25 cellular contexts compared by ENCODE assay signal in the genomic region with DNA sequence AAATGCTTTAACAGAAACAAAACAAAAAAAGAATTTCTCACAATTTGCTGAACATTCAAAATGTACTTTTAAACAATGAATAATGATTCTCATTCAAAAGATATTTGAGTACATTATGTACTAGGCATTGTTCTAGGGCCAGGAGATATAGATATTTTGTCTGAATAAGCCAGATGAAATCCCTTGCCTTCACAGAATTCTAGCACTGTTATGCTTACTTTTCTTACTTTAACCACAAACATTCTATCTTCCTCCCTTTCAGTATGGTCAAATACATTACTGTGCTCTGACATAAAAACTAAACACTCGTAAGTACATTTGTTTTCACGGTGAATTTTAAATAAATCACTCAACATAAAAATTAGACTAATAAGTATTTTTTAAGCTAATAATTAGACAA.
DNase-seq lines count a peak whose midpoint lies in the region; ATAC-seq and TF ChIP-seq lines count a peak whose summit lies in the region.
"Had no signal": no experiment of that assay in that cellular context is flagged by ENCODE, and none has a peak within 500 bp of the region (broad histone marks: within the 10 kb centered on the region; RNA-seq: fewer than 3 reads in every experiment).

No MANE protein-coding gene starts in this region.

- POLR2A ChIA-PET in CD4-positive, alpha-beta memory T cell (lab: Charles Lee; ENCODE audit: partially characterized antibody), result no interaction called here

- intact Hi-C loops in CD4-positive, alpha-beta memory T cell (cut with micrococcal nuclease), result no loop called here
- intact Hi-C loops in ovary (cut with DNase I), result no loop called here
- intact Hi-C loops in Right ventricle myocardium superior (cut with DNase I), result no loop called here

- H3K4me1 Mint-ChIP-seq in CD4-positive, alpha-beta memory T cell, result peaks cover 21 to 33% (median 29%) of the 10 kb centered on the region in 4 donors

- no peak overlapping the region for H3K27ac ChIP-seq in CD4-positive, alpha-beta memory T cell (ENCODE audit: low read depth, low read length)
- no peak overlapping the region for H3K27ac ChIP-seq in ovary
- H3K27ac ChIP-seq: C4-2B, neutrophil, thyroid gland had no signal

- H3K27me3 ChIP-seq in CD4-positive, alpha-beta memory T cell (ENCODE audit: insufficient read depth, low read length), result no peaks in the 10 kb centered on the region
- H3K27me3 ChIP-seq in ovary, result no peaks in the 10 kb centered on the region
- H3K27me3 ChIP-seq: neutrophil, spleen, thyroid gland had no signal

- no peak for TF ChIP-seq EP300 in ovary (IDR thresholded peaks at IDR 0.05)

- H3K36me3 Mint-ChIP-seq in CD4-positive, alpha-beta memory T cell, result peaks cover 33 to 44% of the 10 kb centered on the region in 2 donors

- H3K27ac Mint-ChIP-seq in CD4-positive, alpha-beta memory T cell, result peak overlapping the region in 4 of 7 donors; percentile 62 to 75 (median 70)
- H3K27ac Mint-ChIP-seq: activated naive CD4-positive, alpha-beta T cell treated with anti-CD3 and anti-CD28 coated beads for 36 hours; activated T-cell treated with anti-CD3 and anti-CD28 coated beads, Interleukin-2, amount 50 U/mL, for 72 hours; stimulated activated memory B cell treated with anti-CD40 and anti-IgM and Interleukin-4, amounts not matched to agents 10 μg/mL and 1 μg/mL and 100 μg/mL, for 72 hours had no signal

- H3K4me1 ChIP-seq in CD4-positive, alpha-beta memory T cell (ENCODE audit: insufficient read depth, low read length), result peaks cover 24% of the 10 kb centered on the region
- H3K4me1 ChIP-seq in ovary (ENCODE audit: insufficient read depth), result no peaks in the 10 kb centered on the region

- no peak overlapping the region for H3K4me3 ChIP-seq in CD4-positive, alpha-beta memory T cell (ENCODE audit: low read length in 2 of 2)
- H3K4me3 ChIP-seq in astrocyte of the spinal cord (ENCODE audit: low read depth, low read length), result no peak overlapping the region
- H3K4me3 ChIP-seq in skeletal muscle cell (ENCODE audit: low read depth, low read length), result no peak overlapping the region
- no peak overlapping the region for H3K4me3 ChIP-seq in ovary
- H3K4me3 ChIP-seq: HAP-1, spleen, thyroid gland had no signal

- TF ChIP-seq POLR2A in ovary (IDR thresholded peaks at IDR 0.05), result no peak

- H3K9me3 ChIP-seq in CD4-positive, alpha-beta memory T cell (ENCODE audit: control insufficient read depth in 1 of 2, low read length in 2 of 2), result no peaks in the 10 kb centered on the region
- H3K9me3 ChIP-seq in ovary, result no peaks in the 10 kb centered on the region
- H3K9me3 ChIP-seq: HAP-1, neutrophil, spleen, thyroid gland had no signal

- no peak for DNase-seq in CD4-positive, alpha-beta memory T cell
- DNase-seq in astrocyte of the spinal cord (ENCODE audit: low read depth, low spot score) (peak; percentile 80), foreskin melanocyte (peak; percentile 44), skeletal muscle cell (ENCODE audit: low read depth) (peak; percentile 43), ovary (no peak), Right ventricle myocardium superior (no peak)
- DNase-seq in stimulated activated naive CD8-positive, alpha-beta T cell treated with anti-CD3 and anti-CD28 coated beads, Interleukin-15, Interleukin-2, amounts not matched to agents 100 U/mL and 50 U/mL, for 24 hours, result no peak
- DNase-seq: activated CD4-positive, alpha-beta T cell treated with anti-CD3 and anti-CD28 coated beads for 48 hours; activated naive CD4-positive, alpha-beta T cell treated with anti-CD3 and anti-CD28 coated beads for 36 hours; activated T-cell treated with anti-CD3 and anti-CD28 coated beads, Interleukin-2, amount 50 U/mL, for 72 hours; aorta; effector memory CD4-positive, alpha-beta T cell; erythroblast; Kasumi-1; mammary epithelial cell; NCI-H1694; retina; spleen; stimulated activated CD4-positive, alpha-beta T cell treated with anti-CD3 and anti-CD28 coated beads, Interleukin-4, amount 100 ng/mL, for 1 hour; thyroid gland had no signal

- in situ Hi-C loops in astrocyte of the spinal cord (cut with HindIII; ENCODE audit: low sequenced_read_pairs), result no loop called here

- H3K36me3 ChIP-seq in CD4-positive, alpha-beta memory T cell (ENCODE audit: insufficient read depth, low read length), result no peaks in the 10 kb centered on the region
- H3K36me3 ChIP-seq in ovary, result no peaks in the 10 kb centered on the region
- H3K36me3 ChIP-seq: thyroid gland had no signal

- no peaks in the 10 kb centered on the region for H3K27me3 Mint-ChIP-seq in CD4-positive, alpha-beta memory T cell
- H3K27me3 Mint-ChIP-seq: stimulated activated memory B cell treated with anti-CD40 and anti-IgM and Interleukin-4, amounts not matched to agents 10 μg/mL and 1 μg/mL and 100 μg/mL, for 72 hours had no signal

- no peak overlapping the region for H3K4me3 Mint-ChIP-seq in CD4-positive, alpha-beta memory T cell
- H3K4me3 Mint-ChIP-seq: activated naive CD4-positive, alpha-beta T cell treated with anti-CD3 and anti-CD28 coated beads for 36 hours; activated T-cell treated with anti-CD3 and anti-CD28 coated beads, Interleukin-2, amount 50 U/mL, for 72 hours; stimulated activated memory B cell treated with anti-CD40 and anti-IgM and Interleukin-4, amounts not matched to agents 10 μg/mL and 1 μg/mL and 100 μg/mL, for 72 hours had no signal

- H3K9me3 Mint-ChIP-seq in CD4-positive, alpha-beta memory T cell, result no peaks in the 10 kb centered on the region
- H3K9me3 Mint-ChIP-seq: activated naive CD4-positive, alpha-beta T cell treated with anti-CD3 and anti-CD28 coated beads for 36 hours; activated T-cell treated with anti-CD3 and anti-CD28 coated beads, Interleukin-2, amount 50 U/mL, for 72 hours; stimulated activated memory B cell treated with anti-CD40 and anti-IgM and Interleukin-4, amounts not matched to agents 10 μg/mL and 1 μg/mL and 100 μg/mL, for 72 hours had no signal

- no peak for TF ChIP-seq CTCF in astrocyte of the spinal cord (IDR thresholded peaks at IDR 0.05; ENCODE audit: low read depth, low read length)
- TF ChIP-seq CTCF in ovary (IDR thresholded peaks at IDR 0.05), result no peak

- CTCF ChIA-PET in CD4-positive, alpha-beta memory T cell (lab: Charles Lee; ENCODE audit: partially characterized antibody), result no interaction called here

- 11 to 42% (median 17%) methylated on average over 2 of the region's 2 CpGs for WGBS in ovary, 3 donors

- ATAC-seq in GM21786 (IDR thresholded peaks at IDR 0.05; ENCODE audit: unreplicated experiment) (no peak), Right ventricle myocardium superior (ENCODE audit: poor library complexity) (no peak)
- no peak for ATAC-seq in stimulated activated naive CD8-positive, alpha-beta T cell treated with anti-CD3 and anti-CD28 coated beads, Interleukin-15, Interleukin-2, amounts not matched to agents 100 U/mL and 50 U/mL, for 24 hours
- ATAC-seq: activated T-cell treated with anti-CD3 and anti-CD28 coated beads, Interleukin-2, amount 50 U/mL, for 72 hours; stimulated activated memory B cell treated with anti-CD40 and anti-IgM and Interleukin-4, amounts not matched to agents 10 μg/mL and 1 μg/mL and 100 μg/mL, for 72 hours had no signal

Comparison
In these comparisons a context has a peak if more than half of its experiments do, and no peak if none do; other contexts are left out.
1. DNase-seq: peak in astrocyte of the spinal cord (single experiment), foreskin melanocyte (single experiment) and skeletal muscle cell (single experiment); none in CD4-positive, alpha-beta memory T cell (0 of 5), ovary (0 of 5), stimulated activated naive CD8-positive, alpha-beta T cell treated with anti-CD3 and anti-CD28 coated beads, Interleukin-15, Interleukin-2, amounts not matched to agents 100 U/mL and 50 U/mL, for 24 hours (single experiment) and Right ventricle myocardium superior (single experiment).